1 cellular context compared by ENCODE assay signal in genomic region chr2:118089015-118089800, GRCh38.
TF ChIP-seq lines count a peak whose summit lies in the region.

No MANE protein-coding gene starts in this region.

TF ChIP-seq in IMR-90, 13 proteins besides CTCF, POLR2A, EP300 and RAD21 (continued from another document):
- TF ChIP-seq FOS (IDR thresholded peaks at IDR 0.05; ENCODE audit: low read depth, low read length), result no peak
- no peak for TF ChIP-seq BHLHE40 (IDR thresholded peaks at IDR 0.05; ENCODE audit: low read depth, low read length)
- no peak for TF ChIP-seq CHD1 (IDR thresholded peaks at IDR 0.05; ENCODE audit: low read depth, low read length)
- TF ChIP-seq MXI1 (IDR thresholded peaks at IDR 0.05; ENCODE audit: borderline replicate concordance, low read depth, low read length), result no peak
- no peak for TF ChIP-seq USF2 (IDR thresholded peaks at IDR 0.05; ENCODE audit: low read depth, low read length)
- TF ChIP-seq SMC3 (IDR thresholded peaks at IDR 0.05; ENCODE audit: low read depth, low read length), result no peak
- no peak for TF ChIP-seq CEBPB (IDR thresholded peaks at IDR 0.05; ENCODE audit: low read depth, low read length)
TF ChIP-seq in IMR-90: peak in this region for 0.
